ENCODE assay signal across 2 cellular contexts in the genomic region with DNA sequence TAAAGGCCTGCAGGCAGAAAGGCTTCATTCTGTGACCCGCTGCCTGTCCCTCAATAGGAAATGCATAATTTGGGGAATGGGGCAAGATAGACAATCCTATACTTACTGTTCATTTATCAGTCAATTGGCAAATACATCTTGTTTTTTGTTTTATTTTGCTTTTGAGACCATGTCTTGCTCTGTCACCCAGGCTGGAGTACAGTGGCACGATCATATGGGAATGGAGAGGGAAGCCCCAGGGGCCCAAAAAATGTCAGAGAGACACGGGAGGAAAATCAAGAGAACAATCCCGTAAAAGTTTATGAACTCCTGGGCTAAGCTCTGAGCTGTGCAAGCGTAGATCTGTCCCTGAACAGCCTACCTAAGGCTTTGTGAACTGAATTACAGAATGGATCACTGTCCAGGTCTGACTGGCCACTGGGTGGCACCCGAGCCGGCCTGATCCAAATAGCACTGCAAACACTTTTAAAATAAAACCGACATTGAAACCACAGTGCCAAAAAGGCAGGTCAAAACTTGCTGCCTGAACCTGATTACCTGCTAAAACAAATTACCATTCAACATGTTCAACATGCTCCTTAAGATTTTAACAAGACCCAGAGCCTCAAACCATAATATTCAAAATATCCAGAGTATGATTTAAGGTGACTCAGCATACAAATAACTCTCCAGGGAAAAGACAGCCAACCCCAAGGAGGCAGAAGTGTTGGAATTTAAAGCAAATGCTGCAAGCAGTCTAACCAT.
TF ChIP-seq lines count a peak whose summit lies in the region.

No MANE protein-coding gene starts in this region.

TF ChIP-seq in A549, 52 proteins besides CTCF, POLR2A, EP300 and RAD21:
- TF ChIP-seq E2F6 (IDR thresholded peaks at IDR 0.05; ENCODE audit: borderline replicate concordance, low read depth) (no peak), NFE2L2 (conservative IDR thresholded peaks at IDR 0.05; ENCODE audit: low read length) (0 out of 2 replicates have a peak, but pooled peaks have one; percentile 25), SMC3 (IDR thresholded peaks at IDR 0.05) (peak; percentile 91), ZNF302 (CRISPR knock-in tag; IDR thresholded peaks at IDR 0.05) (no peak), KDM1A (IDR thresholded peaks at IDR 0.05; ENCODE audit: low read depth) (no peak), TFCP2L1 (CRISPR knock-in tag; IDR thresholded peaks at IDR 0.05) (no peak), MAFK (IDR thresholded peaks at IDR 0.05; ENCODE audit: partially characterized antibody) (peak; percentile 90), USF2 (IDR thresholded peaks at IDR 0.05) (no peak), EHMT2 (IDR thresholded peaks at IDR 0.05; ENCODE audit: low read depth) (no peak), FOSL2 (IDR thresholded peaks at IDR 0.05) (no peak), FOSL2 (CRISPR knock-in tag; IDR thresholded peaks at IDR 0.05) (peak; percentile 49), ZC3H11A (IDR thresholded peaks at IDR 0.05) (no peak), CHD4 (IDR thresholded peaks at IDR 0.05; ENCODE audit: borderline replicate concordance) (no peak)

TF ChIP-seq in H1, 55 proteins besides CTCF, POLR2A, EP300 and RAD21:
- TF ChIP-seq CEBPB (IDR thresholded peaks at IDR 0.05; ENCODE audit: low read depth, low read length) (no peak), CREB1 (IDR thresholded peaks at IDR 0.05) (no peak), GTF2F1 (IDR thresholded peaks at IDR 0.05; ENCODE audit: borderline replicate concordance, low read depth, low read length) (no peak), CHD2 (IDR thresholded peaks at IDR 0.05; ENCODE audit: low read length) (no peak), CBX8 (IDR thresholded peaks at IDR 0.05; ENCODE audit: borderline replicate concordance, low read depth, low read length) (no peak), JUND (IDR thresholded peaks at IDR 0.05; ENCODE audit: low read length) (no peak), PHF8 (conservative IDR thresholded peaks at IDR 0.05; ENCODE audit: low read depth, low read length) (no peak), EZH2 (IDR thresholded peaks at IDR 0.05; ENCODE audit: low read depth, low read length, severe bottlenecking) (no peak), RXRA (IDR thresholded peaks at IDR 0.05; ENCODE audit: insufficient read depth, low read depth, low read length) (no peak), RBBP5 (IDR thresholded peaks at IDR 0.05; ENCODE audit: borderline replicate concordance, low read depth, low read length) (no peak), KDM4A (IDR thresholded peaks at IDR 0.05; ENCODE audit: low read depth, low read length, severe bottlenecking) (no peak), SUZ12 (IDR thresholded peaks at IDR 0.05; ENCODE audit: low read length) (no peak), SIN3A (conservative IDR thresholded peaks at IDR 0.05 in 1 of 2, IDR thresholded peaks at IDR 0.05 in 1 of 2; ENCODE audit: low read depth in 1 of 2, low read length in 2 of 2) (no peak), BCL11A (IDR thresholded peaks at IDR 0.05; ENCODE audit: low read depth in 2 of 2, low read length in 2 of 2) (no peak), CBX5 (IDR thresholded peaks at IDR 0.05; ENCODE audit: low read depth, low read length) (no peak), SP2 (IDR thresholded peaks at IDR 0.05; ENCODE audit: low read length) (no peak), FOSL1 (IDR thresholded peaks at IDR 0.05; ENCODE audit: insufficient read depth, low read depth, low read length) (no peak), ATF3 (IDR thresholded peaks at IDR 0.05; ENCODE audit: insufficient read depth, low read depth, low read length) (no peak), POU5F1 (IDR thresholded peaks at IDR 0.05; ENCODE audit: low read depth, low read length) (no peak), SP4 (IDR thresholded peaks at IDR 0.05; ENCODE audit: low read length) (no peak)
